8 cellular contexts compared by ENCODE assay signal in genomic region chr17:68265852-68266232, GRCh38. TPM values are rescaled to one million over a fixed set of nuclear protein-coding genes. Genes with fewer than 3 reads are reported as not detected.
DNase-seq lines count a peak whose midpoint lies in the region; ATAC-seq and TF ChIP-seq lines count a peak whose summit lies in the region.
"Not testable (repeated sequence)": the region's sequence is repeated elsewhere in the genome, so short reads cannot be mapped to it uniquely, and the experiment has no call there.

No MANE protein-coding gene starts in this region.

- not testable (repeated sequence) for TF ChIP-seq RAD21 in IMR-90 (IDR thresholded peaks at IDR 0.05; ENCODE audit: low read length)
- TF ChIP-seq RAD21 in liver (IDR thresholded peaks at IDR 0.05): peak in 1 of 2 donors; percentile 62

- not testable (repeated sequence) for H3K4me3 Mint-ChIP-seq in activated T-cell treated with anti-CD3 and anti-CD28 coated beads, Interleukin-2, amount 50 U/mL, for 72 hours; stimulated activated naive CD8-positive, alpha-beta T cell treated with anti-CD3 and anti-CD28 coated beads, Interleukin-15, amount 100 ng/mL, for 72 hours
- H3K4me3 Mint-ChIP-seq in immature natural killer cell: peak overlapping the region in 3 of 5 donors; percentile 65 to 76 (median 72)
- H3K4me3 Mint-ChIP-seq in natural killer cell treated with Interleukin-12 subunit alpha and Interleukin-12 subunit beta and Interleukin-15 and Interleukin-18, amount 100 ng/mL, for 72 hours: peak overlapping the region; percentile 21

- CTCF ChIA-PET in IMR-90 (lab: Yijun Ruan, JAX): interaction anchor here (0.6 to 3.8 kb wide), 2 partner anchors 133 to 163 kb away, joined by 3 to 34 read pairs; no protein-coding TSS in a partner anchor

- H3K27me3 Mint-ChIP-seq in activated T-cell treated with anti-CD3 and anti-CD28 coated beads, Interleukin-2, amount 50 U/mL, for 72 hours (ENCODE audit: low read depth); immature natural killer cell (ENCODE audit: low read depth in 3 of 3); natural killer cell treated with Interleukin-12 subunit alpha and Interleukin-12 subunit beta and Interleukin-15 and Interleukin-18, amount 100 ng/mL, for 72 hours; stimulated activated naive CD8-positive, alpha-beta T cell treated with anti-CD3 and anti-CD28 coated beads, Interleukin-15, amount 100 ng/mL, for 72 hours: not testable (repeated sequence)

- H2AK5ac ChIP-seq in IMR-90 (ENCODE audit: low read depth, low read length): not testable (repeated sequence)

- not testable (repeated sequence) for H2BK20ac ChIP-seq in IMR-90 (ENCODE audit: low read depth, low read length)

- not testable (repeated sequence) for H3K9me3 Mint-ChIP-seq in activated T-cell treated with anti-CD3 and anti-CD28 coated beads, Interleukin-2, amount 50 U/mL, for 72 hours; immature natural killer cell; natural killer cell treated with Interleukin-12 subunit alpha and Interleukin-12 subunit beta and Interleukin-15 and Interleukin-18, amount 100 ng/mL, for 72 hours; stimulated activated naive CD8-positive, alpha-beta T cell treated with anti-CD3 and anti-CD28 coated beads, Interleukin-15, amount 100 ng/mL, for 72 hours

- H4K20me1 ChIP-seq in IMR-90 (ENCODE audit: insufficient read depth, low read length): not testable (repeated sequence)

- H2BK5ac ChIP-seq in IMR-90 (ENCODE audit: low read depth, low read length, poor library complexity, severe bottlenecking): not testable (repeated sequence)

- H3K27ac Mint-ChIP-seq in activated T-cell treated with anti-CD3 and anti-CD28 coated beads, Interleukin-2, amount 50 U/mL, for 72 hours: peak overlapping the region; percentile 55
- H3K27ac Mint-ChIP-seq in immature natural killer cell: peak overlapping the region; percentile 90 to 97 (median 96)
- H3K27ac Mint-ChIP-seq in natural killer cell treated with Interleukin-12 subunit alpha and Interleukin-12 subunit beta and Interleukin-15 and Interleukin-18, amount 100 ng/mL, for 72 hours: peak overlapping the region; percentile 41 to 54
- not testable (repeated sequence) for H3K27ac Mint-ChIP-seq in stimulated activated naive CD8-positive, alpha-beta T cell treated with anti-CD3 and anti-CD28 coated beads, Interleukin-15, amount 100 ng/mL, for 72 hours

- H2AK9ac ChIP-seq in IMR-90 (replicated peaks; ENCODE audit: low read depth, low read length, poor library complexity): not testable (repeated sequence)

- dilution Hi-C loops in IMR-90 (cut with HindIII; ENCODE audit: low sequenced_read_pairs, unreplicated experiment): not testable (repeated sequence)

- H2BK120ac ChIP-seq in IMR-90 (ENCODE audit: low read depth, low read length): not testable (repeated sequence)

- H3K4me3 ChIP-seq in AG09309 (ENCODE audit: control insufficient read depth, low read depth, low read length); IMR-90 (ENCODE audit: insufficient read depth, low read depth, low read length); choroid plexus epithelial cell (ENCODE audit: low read depth, low read length); liver (ENCODE audit: low read depth in 1 of 3, low read length in 3 of 3): not testable (repeated sequence)

- not testable (repeated sequence) for H3K4me2 ChIP-seq in IMR-90 (ENCODE audit: low read depth, low read length)

- not testable (repeated sequence) for H3K56ac ChIP-seq in IMR-90 (ENCODE audit: extremely low read depth, insufficient read depth, low read length)

- in situ Hi-C loops in IMR-90 (cut with MboI; ENCODE audit: low sequenced_read_pairs): loop anchor here (10.0 to 25.0 kb wide), 2 partner anchors 169 to 496 kb away; no protein-coding TSS in a partner anchor

- peaks cover 17% of the 10 kb centered on the region for H3K4me1 Mint-ChIP-seq in activated T-cell treated with anti-CD3 and anti-CD28 coated beads, Interleukin-2, amount 50 U/mL, for 72 hours (ENCODE audit: low read depth)
- peaks cover 48% of the 10 kb centered on the region in 2 donors for H3K4me1 Mint-ChIP-seq in immature natural killer cell
- peaks cover 24 to 32% of the 10 kb centered on the region in 2 donors for H3K4me1 Mint-ChIP-seq in natural killer cell treated with Interleukin-12 subunit alpha and Interleukin-12 subunit beta and Interleukin-15 and Interleukin-18, amount 100 ng/mL, for 72 hours (ENCODE audit: low read depth in 2 of 2)
- H3K4me1 Mint-ChIP-seq in stimulated activated naive CD8-positive, alpha-beta T cell treated with anti-CD3 and anti-CD28 coated beads, Interleukin-15, amount 100 ng/mL, for 72 hours: peaks cover 23% of the 10 kb centered on the region

- not testable (repeated sequence) for H4K91ac ChIP-seq in IMR-90 (ENCODE audit: insufficient read depth, low read depth, low read length)

- not testable (repeated sequence) for H3K23ac ChIP-seq in IMR-90 (ENCODE audit: low read depth, low read length)

- TF ChIP-seq CTCF in AG09309 (IDR thresholded peaks at IDR 0.05; ENCODE audit: control insufficient read depth, insufficient read depth, low read depth, low read length, missing control alignments); IMR-90 (conservative IDR thresholded peaks at IDR 0.05; ENCODE audit: low read depth, low read length); choroid plexus epithelial cell (conservative IDR thresholded peaks at IDR 0.05; ENCODE audit: low read depth, low read length); liver (IDR thresholded peaks at IDR 0.05; ENCODE audit: low read depth, low read length, missing input control): not testable (repeated sequence)

- not testable (repeated sequence) for H2AFZ ChIP-seq in IMR-90 (replicated peaks; ENCODE audit: low read length, poor library complexity)

- not testable (repeated sequence) for H3K4me1 ChIP-seq in IMR-90 (ENCODE audit: control insufficient read depth, insufficient read depth, low read length)
- peaks cover 3 to 16% (median 11%) of the 10 kb centered on the region in 4 donors for H3K4me1 ChIP-seq in liver (ENCODE audit: control insufficient read depth in 4 of 4, insufficient read depth in 4 of 4, low read length in 3 of 4)

- H3K4ac ChIP-seq in IMR-90 (ENCODE audit: low read depth, low read length): not testable (repeated sequence)

- not testable (repeated sequence) for H3K36me3 ChIP-seq in IMR-90 (ENCODE audit: control insufficient read depth, insufficient read depth, low read length); liver (ENCODE audit: control insufficient read depth in 4 of 4, insufficient read depth in 3 of 4, low read depth in 1 of 4, low read length in 3 of 4)

- TF ChIP-seq POLR2A in IMR-90 (IDR thresholded peaks at IDR 0.05; ENCODE audit: low read depth, low read length): not testable (repeated sequence)

- H3K36me3 Mint-ChIP-seq in activated T-cell treated with anti-CD3 and anti-CD28 coated beads, Interleukin-2, amount 50 U/mL, for 72 hours (ENCODE audit: insufficient read depth in 2 of 2); natural killer cell treated with Interleukin-12 subunit alpha and Interleukin-12 subunit beta and Interleukin-15 and Interleukin-18, amount 100 ng/mL, for 72 hours: not testable (repeated sequence)
- H3K36me3 Mint-ChIP-seq in immature natural killer cell: peaks cover 16 to 23% (median 18%) of the 10 kb centered on the region in 3 donors

- not testable (repeated sequence) for H3K27me3 ChIP-seq in IMR-90 (ENCODE audit: control insufficient read depth, insufficient read depth, low read length); liver (ENCODE audit: control insufficient read depth in 4 of 4, insufficient read depth in 4 of 4, low read length in 3 of 4)

- not testable (repeated sequence) for BruUV-seq in IMR-90 (replicated peaks; lab: Mats Ljungman, UMichigan)

- not testable (repeated sequence) for H3K14ac ChIP-seq in IMR-90 (replicated peaks; ENCODE audit: low read depth, low read length)

- POLR2A ChIA-PET in IMR-90 (lab: Charles Lee; ENCODE audit: unreplicated experiment): interaction anchor here (0.5 kb wide), 1 partner anchor 153 kb away, joined by 3 read pairs; no protein-coding TSS in a partner anchor

- not testable (repeated sequence) for H3K79me1 ChIP-seq in IMR-90 (ENCODE audit: low read depth in 1 of 2, low read length in 2 of 2)

- not testable (repeated sequence) for H4K5ac ChIP-seq in IMR-90 (ENCODE audit: low read depth, low read length)

- not testable (repeated sequence) for H4K8ac ChIP-seq in IMR-90 (ENCODE audit: low read depth in 2 of 2, low read length in 2 of 2)

- not testable (repeated sequence) for H2BK15ac ChIP-seq in IMR-90 (ENCODE audit: low read depth, low read length)

- not testable (repeated sequence) for H3K9ac ChIP-seq in IMR-90 (ENCODE audit: low read depth, low read length); liver (ENCODE audit: low read depth in 1 of 2, low read length in 2 of 2)

- not testable (repeated sequence) for H3K9me1 ChIP-seq in IMR-90 (ENCODE audit: insufficient read depth, low read length)

- peak; percentile 62 for ATAC-seq in IMR-90 (ENCODE audit: low read depth)
- ATAC-seq in activated T-cell treated with anti-CD3 and anti-CD28 coated beads, Interleukin-2, amount 50 U/mL, for 72 hours (replicated peaks in 1 of 2): peak in 1 of 2 donors; percentile 46
- peak; percentile 54 to 79 for ATAC-seq in natural killer cell treated with Interleukin-12 subunit alpha and Interleukin-12 subunit beta and Interleukin-15 and Interleukin-18, amount 100 ng/mL, for 72 hours
- ATAC-seq in stimulated activated naive CD8-positive, alpha-beta T cell treated with anti-CD3 and anti-CD28 coated beads, Interleukin-15, amount 100 ng/mL, for 72 hours: peak; percentile 62

- H3K27ac ChIP-seq in IMR-90 (ENCODE audit: insufficient read depth, low read length): not testable (repeated sequence)
- H3K27ac ChIP-seq in liver (ENCODE audit: low read depth in 1 of 2, low read length in 2 of 2): peak overlapping the region in 1 of 2 donors; percentile 50

- intact Hi-C loops in IMR-90 (cut with micrococcal nuclease): loop anchor here (10.0 kb wide), 1 partner anchor 499 kb away; no protein-coding TSS in a partner anchor

- H3K9me3 ChIP-seq in IMR-90 (ENCODE audit: control insufficient read depth, insufficient read depth, low read length); liver (ENCODE audit: control insufficient read depth in 4 of 4, low read length in 3 of 4): not testable (repeated sequence)

- H3K18ac ChIP-seq in IMR-90 (ENCODE audit: low read depth, low read length): not testable (repeated sequence)

- WGBS in IMR-90 (ENCODE audit: extremely low coverage in 2 of 2, insufficient read length in 1 of 2), 2 experiments: no CpG with 5 or more reads among the region's 1 CpG
- WGBS in liver: 36% methylated on average over 1 of the region's 1 CpG

- DNase-seq in AG09309 (ENCODE audit: low read depth) (peak; percentile 14), IMR-90 (peak; percentile 29), choroid plexus epithelial cell (ENCODE audit: low read depth) (peak; percentile 59)
- not testable (repeated sequence) for DNase-seq in activated T-cell treated with anti-CD3 and anti-CD28 coated beads, Interleukin-2, amount 50 U/mL, for 72 hours; immature natural killer cell; natural killer cell treated with Interleukin-12 subunit alpha and Interleukin-12 subunit beta and Interleukin-15 and Interleukin-18, amount 100 ng/mL, for 72 hours (ENCODE audit: low spot score); stimulated activated naive CD8-positive, alpha-beta T cell treated with anti-CD3 and anti-CD28 coated beads, Interleukin-15, amount 100 ng/mL, for 72 hours

RNA-seq across cellular contexts. Expression of gene AMZ2, which starts 18.0 kb away (rescaled TPM):
- total RNA-seq in IMR-90 (2012; rRNA removed) (90.2 and 100.0 TPM in 2 replicates), liver (10 to 100 TPM; 11.6 to 15.5 TPM)
- polyA plus RNA-seq in IMR-90 (2012; rRNA removed) (64.6 and 65.4 TPM in 2 replicates), immature natural killer cell (100 to 1,000 TPM; 146 to 193 (median 169) TPM), liver (10 to 100 TPM; 19.1 to 19.6 TPM)
- polyA plus RNA-seq in IMR-90 (2012; cell fraction: cytosol; rRNA removed): 27.6 and 52.7 TPM in 2 replicates
- 24.3 and 90.0 TPM in 2 replicates for polyA plus RNA-seq in IMR-90 (2012; cell fraction: nucleus; rRNA removed; ENCODE audit: low replicate concordance)
- 100 to 1,000 TPM; 185 to 224 TPM for total RNA-seq in activated T-cell treated with anti-CD3 and anti-CD28 coated beads, Interleukin-2, amount 50 U/mL, for 72 hours
- 10 to 100 TPM; 47.1 to 62.2 TPM for total RNA-seq in natural killer cell treated with Interleukin-12 subunit alpha and Interleukin-12 subunit beta and Interleukin-15 and Interleukin-18, amount 100 ng/mL, for 72 hours

RNA-seq across cellular contexts. Expression of gene SLC16A6, which starts 25.1 kb away (rescaled TPM):
- total RNA-seq in IMR-90 (2012; rRNA removed) (0.54 and 0.83 TPM in 2 replicates), liver (under 1 TPM; 0.89 to 0.92 TPM)
- polyA plus RNA-seq in IMR-90 (2012; rRNA removed) (0.22 and 0.29 TPM in 2 replicates), immature natural killer cell (1 to 10 TPM in 2 of 3 donors, under 1 TPM in 1; 0.88 to 4.8 (median 3.5) TPM), liver (under 1 TPM; 0.11 to 0.29 TPM)
- polyA plus RNA-seq in IMR-90 (2012; cell fraction: cytosol; rRNA removed): 0.07 and 0.28 TPM in 2 replicates
- 0.20 and 0.49 TPM in 2 replicates for polyA plus RNA-seq in IMR-90 (2012; cell fraction: nucleus; rRNA removed; ENCODE audit: low replicate concordance)
- 1 to 10 TPM; 5.9 to 8.7 TPM for total RNA-seq in activated T-cell treated with anti-CD3 and anti-CD28 coated beads, Interleukin-2, amount 50 U/mL, for 72 hours
- total RNA-seq in natural killer cell treated with Interleukin-12 subunit alpha and Interleukin-12 subunit beta and Interleukin-15 and Interleukin-18, amount 100 ng/mL, for 72 hours: 1 to 10 TPM; 2.4 to 5.8 TPM

RNA-seq across cellular contexts. Expression of gene ARSG, which starts 25.5 kb away (rescaled TPM):
- total RNA-seq in IMR-90 (2012; rRNA removed): 2.9 and 3.1 TPM in 2 replicates
- polyA plus RNA-seq in IMR-90 (2012; rRNA removed): 2.5 and 3.0 TPM in 2 replicates
- 1.3 and 2.4 TPM in 2 replicates for polyA plus RNA-seq in IMR-90 (2012; cell fraction: cytosol; rRNA removed)
- polyA plus RNA-seq in IMR-90 (2012; cell fraction: nucleus; rRNA removed; ENCODE audit: low replicate concordance): 2.8 and 3.6 TPM in 2 replicates
- 10 to 100 TPM; 24.2 to 24.6 TPM for total RNA-seq in activated T-cell treated with anti-CD3 and anti-CD28 coated beads, Interleukin-2, amount 50 U/mL, for 72 hours
- 10 to 100 TPM; 15.0 to 18.7 (median 15.3) TPM for polyA plus RNA-seq in immature natural killer cell
- 1 to 10 TPM; 1.9 to 5.4 TPM for total RNA-seq in liver
- polyA plus RNA-seq in liver: 1 to 10 TPM; 1.5 to 2.7 TPM
- 1 to 10 TPM; 2.4 to 4.7 TPM for total RNA-seq in natural killer cell treated with Interleukin-12 subunit alpha and Interleukin-12 subunit beta and Interleukin-15 and Interleukin-18, amount 100 ng/mL, for 72 hours
